ENCODE assay signal across 20 cellular contexts in the genomic region with DNA sequence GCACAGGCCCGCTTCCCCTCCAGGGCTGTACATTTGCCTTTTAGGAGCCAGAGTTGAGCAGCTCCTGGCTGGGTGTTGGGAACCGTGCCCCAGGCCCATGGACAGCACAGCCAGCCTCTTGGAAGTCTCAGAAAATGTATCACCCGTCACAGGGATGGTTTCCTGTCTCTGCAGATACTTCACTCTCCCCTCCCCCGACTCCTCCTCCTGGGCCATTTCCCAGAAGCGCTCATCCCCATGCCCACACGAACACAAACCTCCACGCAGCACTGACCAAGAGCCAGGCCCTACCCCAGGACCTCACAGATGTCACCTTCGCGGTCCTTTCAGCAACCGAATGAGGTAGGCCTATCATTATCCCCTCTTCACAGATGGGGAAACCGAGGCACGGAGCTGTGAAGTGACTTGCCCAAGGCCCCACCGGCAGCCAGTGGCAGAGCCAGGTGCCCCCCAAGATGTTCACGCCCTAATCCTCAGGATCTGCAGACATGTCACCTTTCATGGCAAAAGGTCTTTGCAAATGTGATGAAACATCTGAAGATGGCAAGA. TPM values are rescaled to one million over a fixed set of nuclear protein-coding genes. Genes with fewer than 3 reads are reported as not detected.
DNase-seq lines count a peak whose midpoint lies in the region; ATAC-seq and TF ChIP-seq lines count a peak whose summit lies in the region.
"Had no signal": no experiment of that assay in that cellular context is flagged by ENCODE, and none has a peak within 500 bp of the region (broad histone marks: within the 10 kb centered on the region; RNA-seq: fewer than 3 reads in every experiment).

No MANE protein-coding gene starts in this region.

- no peak overlapping the region for H2BK20ac ChIP-seq in H9 (ENCODE audit: low read depth, low read length, poor library complexity, severe bottlenecking)

- H3K9me3 Mint-ChIP-seq in H9: no peaks in the 10 kb centered on the region; a peak in 1 of 5 replicates
- H3K9me3 Mint-ChIP-seq in memory B cell: no peaks in the 10 kb centered on the region
- H3K9me3 Mint-ChIP-seq: CD4-positive, alpha-beta T cell had no signal

- no peak for TF ChIP-seq EP300 in ovary (IDR thresholded peaks at IDR 0.05)

- no peaks in the 10 kb centered on the region for H3K9me2 ChIP-seq in OCI-LY7 (ENCODE audit: insufficient read depth, low read length)

- no peaks in the 10 kb centered on the region for H3K23me2 ChIP-seq in H9 (ENCODE audit: insufficient read length, low read depth, low read length, poor library complexity, severe bottlenecking)

- H4K8ac ChIP-seq in H9 (replicated peaks; ENCODE audit: insufficient read length, low read depth, low read length): no peak overlapping the region

- H3K27me3 Mint-ChIP-seq in H9 (ENCODE audit: low read depth) (no peaks in the 10 kb centered on the region), memory B cell (no peaks in the 10 kb centered on the region)
- H3K27me3 Mint-ChIP-seq: CD4-positive, alpha-beta T cell had no signal

- CTCF ChIA-PET in OCI-LY7 (lab: Charles Lee; ENCODE audit: unreplicated experiment): no interaction called here

- H2BK12ac ChIP-seq in H9 (ENCODE audit: insufficient read length, low read depth, low read length): no peak overlapping the region

- H2BK120ac ChIP-seq in H9 (ENCODE audit: low read depth, low read length, poor library complexity, severe bottlenecking): no peak overlapping the region

- peak overlapping the region; percentile 22; the same call in 1 of the 2 replicates for H3K14ac ChIP-seq in H9 (ENCODE audit: insufficient read depth, low read length)

- intact Hi-C loops in left ventricle myocardium inferior (cut with micrococcal nuclease) (no loop called here), ovary (cut with DNase I) (no loop called here), OCI-LY7 (cut with micrococcal nuclease; ENCODE audit: unreplicated experiment) (no loop called here)

- ATAC-seq in memory B cell (ENCODE audit: low read depth): no peak

- H3K27ac ChIP-seq in cardiac muscle cell (peak overlapping the region; percentile 63), left ventricle myocardium inferior (replicated peaks) (no peak overlapping the region), H9 (ENCODE audit: insufficient read length, low read depth, low read length) (no peak overlapping the region), ovary (no peak overlapping the region), OCI-LY7 (ENCODE audit: low read depth, low read length, poor library complexity, severe bottlenecking) (no peak overlapping the region)

- TF ChIP-seq CTCF in cardiac muscle cell (IDR thresholded peaks at IDR 0.05; ENCODE audit: low read depth, low read length) (no peak), left ventricle myocardium inferior (IDR thresholded peaks at IDR 0.05; ENCODE audit: borderline replicate concordance) (no peak), H9 (conservative IDR thresholded peaks at IDR 0.05) (no peak), ovary (IDR thresholded peaks at IDR 0.05) (no peak), OCI-LY7 (conservative IDR thresholded peaks at IDR 0.05; ENCODE audit: low read length) (no peak)

- H3K9me3 ChIP-seq in cardiac muscle cell (ENCODE audit: low read depth) (no peaks in the 10 kb centered on the region), left ventricle myocardium inferior (replicated peaks) (no peaks in the 10 kb centered on the region), H9 (ENCODE audit: control insufficient read depth, low read depth, low read length) (no peaks in the 10 kb centered on the region), ovary (no peaks in the 10 kb centered on the region), OCI-LY7 (ENCODE audit: low read length) (no peaks in the 10 kb centered on the region)
- H3K9me3 ChIP-seq: MG63 had no signal

- no peak for DNase-seq in cardiac muscle cell (ENCODE audit: low read depth in 1 of 2, low spot score in 1 of 2)
- no peak for DNase-seq in left ventricle myocardium inferior
- no peak for DNase-seq in H9
- no peak for DNase-seq in memory B cell (ENCODE audit: low spot score in 2 of 2)
- DNase-seq in ovary: peak in 3 of 5 donors; percentile 18 to 43 (median 36)
- no peak for DNase-seq in NCI-H526 (lab: John Stamatoyannopoulos, UW)
- DNase-seq in OCI-LY7 (ENCODE audit: low spot score): no peak
- DNase-seq in glomerular visceral epithelial cell (ENCODE audit: extremely low spot score): no peak
- DNase-seq: 8988T; ACHN; CD4-positive, alpha-beta T cell; DMS53; IMR-90; KG1; MG63; NCI-H2029; NCI-H446; NCI-H524 treated with DMSO at 0.1 percent for 48 hours; RPMI8226; SHP77 treated with DMSO at 0.1 percent for 48 hours had no signal

- H4K91ac ChIP-seq in H9 (ENCODE audit: insufficient read length, low read depth, low read length): no peak overlapping the region

- TF ChIP-seq POLR2A in ovary (IDR thresholded peaks at IDR 0.05): no peak

- H3K27ac Mint-ChIP-seq in H9: peak overlapping the region in 1 of 3 experiments; percentile 48; a peak in 1 of 7 replicates
- peak overlapping the region; percentile 84 for H3K27ac Mint-ChIP-seq in memory B cell
- H3K27ac Mint-ChIP-seq: CD4-positive, alpha-beta T cell had no signal

- H2AFZ ChIP-seq in H9 (ENCODE audit: low read length) (no peak overlapping the region), OCI-LY7 (ENCODE audit: low read length) (no peak overlapping the region)

- H3K56ac ChIP-seq in H9 (ENCODE audit: insufficient read length, low read depth, low read length): no peak overlapping the region

- no peak overlapping the region for H3T11ph ChIP-seq in H9 (ENCODE audit: low read length)

- no CpG with 5 or more reads among the region's 14 CpGs for WGBS in H9 (ENCODE audit: extremely low coverage, insufficient read length, low lambda C conversion rate)
- 76 to 88% (median 85%) methylated on average over 14 of the region's 14 CpGs for WGBS in ovary, 3 donors

- H3K27me3 ChIP-seq in cardiac muscle cell: no peaks in the 10 kb centered on the region
- H3K27me3 ChIP-seq in left ventricle myocardium inferior (ENCODE audit: low read depth): no peaks in the 10 kb centered on the region
- no peaks in the 10 kb centered on the region for H3K27me3 ChIP-seq in H9 (ENCODE audit: insufficient read depth, low read length)
- H3K27me3 ChIP-seq in ovary: no peaks in the 10 kb centered on the region
- H3K27me3 ChIP-seq: MG63 had no signal

- H3K36me3 Mint-ChIP-seq in H9 (ENCODE audit: insufficient read depth in 1 of 3, low read depth in 3 of 3) (no peaks in the 10 kb centered on the region), memory B cell (peaks cover 6% of the 10 kb centered on the region)

- no peak overlapping the region for H2BK5ac ChIP-seq in H9 (ENCODE audit: insufficient read length, low read length)

- H2BK15ac ChIP-seq in H9 (ENCODE audit: low read depth, low read length): no peak overlapping the region

- H3K4me3 ChIP-seq in cardiac muscle cell (no peak overlapping the region), left ventricle myocardium inferior (no peak overlapping the region), ovary (no peak overlapping the region), OCI-LY7 (ENCODE audit: low read depth, low read length, poor library complexity, severe bottlenecking) (no peak overlapping the region)
- H3K4me3 ChIP-seq: MG63 had no signal

- H3K9ac ChIP-seq in H9 (ENCODE audit: extremely low read depth, insufficient read length, low read length): no peak overlapping the region

- no TSS peak for BruUV-seq in OCI-LY7 (replicated peaks; lab: Mats Ljungman, UMichigan)

- POLR2A ChIA-PET in OCI-LY7 (lab: Charles Lee): interaction anchor here (0.6 kb wide), 1 partner anchor 16 kb away, joined by 4 read pairs; no protein-coding TSS in a partner anchor

- H3K79me1 ChIP-seq in H9 (ENCODE audit: insufficient read depth, low read depth, low read length, poor library complexity, severe bottlenecking): no peaks in the 10 kb centered on the region

- H3K4me2 ChIP-seq in H9 (ENCODE audit: insufficient read depth, insufficient read length, low read length): no peak overlapping the region
- no peak overlapping the region for H3K4me2 ChIP-seq in OCI-LY7 (ENCODE audit: low read length)

- H3K18ac ChIP-seq in H9 (ENCODE audit: insufficient read length, low read depth, low read length): no peak overlapping the region

- H3K36me3 ChIP-seq in cardiac muscle cell (no peaks in the 10 kb centered on the region), left ventricle myocardium inferior (no peaks in the 10 kb centered on the region), ovary (no peaks in the 10 kb centered on the region), OCI-LY7 (ENCODE audit: insufficient read depth, low read length) (no peaks in the 10 kb centered on the region)
- H3K36me3 ChIP-seq: MG63 had no signal

- no peak overlapping the region for H3K23ac ChIP-seq in H9 (ENCODE audit: insufficient read length, low read depth, low read length)

- H4K20me1 ChIP-seq in H9 (ENCODE audit: control insufficient read depth, insufficient read depth, insufficient read length): no peaks in the 10 kb centered on the region
- no peaks in the 10 kb centered on the region for H4K20me1 ChIP-seq in OCI-LY7 (ENCODE audit: insufficient read depth, low read length)

- H3K4me1 Mint-ChIP-seq in H9: peaks cover 7% of the 10 kb centered on the region in 2 experiments
- H3K4me1 Mint-ChIP-seq in memory B cell: peaks cover 16% of the 10 kb centered on the region

- H3K4me3 Mint-ChIP-seq in H9 (no peak overlapping the region; a peak in 1 of 5 replicates), memory B cell (no peak overlapping the region)
- H3K4me3 Mint-ChIP-seq: CD4-positive, alpha-beta T cell had no signal

- H4K5ac ChIP-seq in H9 (ENCODE audit: insufficient read length, low read depth, low read length): no peak overlapping the region

- no peak overlapping the region for H3K4ac ChIP-seq in H9 (ENCODE audit: low read depth, low read length)

- no peak overlapping the region for H2AK5ac ChIP-seq in H9 (ENCODE audit: insufficient read length, low read length)

- peaks cover 15% of the 10 kb centered on the region for H3K4me1 ChIP-seq in cardiac muscle cell (ENCODE audit: low read depth)
- peaks cover 20% of the 10 kb centered on the region for H3K4me1 ChIP-seq in left ventricle myocardium inferior
- no peaks in the 10 kb centered on the region for H3K4me1 ChIP-seq in H9 (ENCODE audit: insufficient read depth, low read length)
- peaks cover 16% of the 10 kb centered on the region for H3K4me1 ChIP-seq in ovary (ENCODE audit: insufficient read depth)
- peaks cover 4% of the 10 kb centered on the region for H3K4me1 ChIP-seq in OCI-LY7 (ENCODE audit: insufficient read depth, low read length, poor library complexity, severe bottlenecking)

- H3K79me2 ChIP-seq in H9 (ENCODE audit: insufficient read depth, low read length): no peaks in the 10 kb centered on the region
- no peaks in the 10 kb centered on the region for H3K79me2 ChIP-seq in OCI-LY7 (ENCODE audit: insufficient read depth, low read depth, low read length)

RNA-seq across cellular contexts. Expression of a gene that starts 13.0 kb away (rescaled TPM):
- total RNA-seq in cardiac muscle cell: 22.6 and 25.1 TPM in 2 replicates
- 11.8 and 12.2 TPM in 2 replicates for polyA plus RNA-seq in cardiac muscle cell
- total RNA-seq in left ventricle myocardium inferior: 101 TPM
- total RNA-seq in H9 (2021): 7.3 and 7.4 TPM in 2 replicates
- 10 to 100 TPM in 6 of 7 donors, 1 to 10 TPM in 1; 9.7 to 41.0 (median 34.0) TPM for total RNA-seq in ovary
- polyA plus RNA-seq in ovary: 10 to 100 TPM; 12.8 to 16.0 TPM
- total RNA-seq in OCI-LY7 (2014; rRNA removed; shearing (Covaris generic)): 0.90 and 3.3 TPM in 2 replicates
- total RNA-seq in OCI-LY7 (2022): 10.5 and 16.4 TPM in 2 replicates

Comparison
In these comparisons a context has a peak if more than half of its experiments do, and no peak if none do; other contexts are left out.
1. DNase-seq: peak in ovary (3 of 5); none in cardiac muscle cell (0 of 2), left ventricle myocardium inferior (single experiment), H9 (single experiment), memory B cell (0 of 2), NCI-H526 (0 of 2), OCI-LY7 (single experiment) and glomerular visceral epithelial cell (single experiment).